ENCODE assay signal across 8 cellular contexts in the genomic region with DNA sequence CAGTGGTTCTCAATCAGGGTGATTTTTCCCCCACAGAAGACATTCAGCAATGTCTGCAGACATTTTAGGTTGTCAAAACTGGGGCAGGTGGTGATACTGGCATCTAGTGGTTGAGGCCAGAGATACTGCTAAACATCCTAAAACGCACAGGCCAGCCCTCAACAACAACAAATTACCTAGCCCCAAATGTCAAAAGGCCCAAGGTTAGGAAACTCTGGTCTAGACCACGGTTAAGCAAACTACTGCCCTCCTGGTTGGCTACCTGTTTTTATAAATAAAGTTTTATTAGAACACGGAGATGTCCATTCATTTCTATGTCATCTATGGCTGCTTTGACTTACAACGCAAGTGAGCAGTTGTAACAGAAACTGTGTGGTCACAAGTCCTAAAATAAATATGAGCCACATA.
DNase-seq lines count a peak whose midpoint lies in the region; ATAC-seq and TF ChIP-seq lines count a peak whose summit lies in the region.

No MANE protein-coding gene starts in this region.

- H2BK5ac ChIP-seq in mesenchymal stem cell (ENCODE audit: low read depth, low read length, poor library complexity, severe bottlenecking) = no peak overlapping the region

- H3K27ac ChIP-seq in colonic mucosa (no peak overlapping the region), mesenchymal stem cell (ENCODE audit: low read length, poor library complexity, severe bottlenecking) (no peak overlapping the region)

- H3K4me3 ChIP-seq in colonic mucosa (no peak overlapping the region), mesenchymal stem cell (ENCODE audit: insufficient read depth in 1 of 2, low read depth in 1 of 2, low read length in 2 of 2) (no peak overlapping the region)

- no peak overlapping the region for H3K18ac ChIP-seq in mesenchymal stem cell (ENCODE audit: low read depth in 1 of 2, low read length in 2 of 2)

- H3K4me1 ChIP-seq in colonic mucosa (no peaks in the 10 kb centered on the region), mesenchymal stem cell (ENCODE audit: control insufficient read depth, insufficient read depth, low read depth, low read length) (no peaks in the 10 kb centered on the region)

- H3K23ac ChIP-seq in mesenchymal stem cell (ENCODE audit: low read length in 2 of 2) = no peak overlapping the region

- DNase-seq in DMS53 (lab: John Stamatoyannopoulos, UW) = peak; percentile 59
- no peak for DNase-seq in DMS53 treated with DMSO at 0.1 percent for 48 hours (lab: John Stamatoyannopoulos, UW; ENCODE audit: unreplicated experiment)
- peak; percentile 82 for DNase-seq in NCI-H1694 (lab: John Stamatoyannopoulos, UW)
- DNase-seq in activated CD4-positive, CD25-positive, alpha-beta regulatory T cell treated with anti-CD3 and anti-CD28 coated beads, Interleukin-2, amount 50 U/mL, for 72 hours = peak; percentile 47
- peak; percentile 48 for DNase-seq in colonic mucosa
- DNase-seq in mesenchymal stem cell = peak; percentile 53
- DNase-seq in stimulated activated naive CD4-positive, alpha-beta T cell treated with Interleukin-2 at 50 U/mL for 16 hours (lab: John Stamatoyannopoulos, UW) = peak; percentile 34

- no peak overlapping the region for H3K14ac ChIP-seq in mesenchymal stem cell (ENCODE audit: low read length in 2 of 2)

- H3K36me3 ChIP-seq in colonic mucosa (no peaks in the 10 kb centered on the region), mesenchymal stem cell (ENCODE audit: control insufficient read depth in 1 of 2, insufficient read depth in 2 of 2, low read depth in 1 of 2, low read length in 2 of 2) (no peaks in the 10 kb centered on the region)

- H2BK12ac ChIP-seq in mesenchymal stem cell (ENCODE audit: low read length in 2 of 2) = no peak overlapping the region

- no peak overlapping the region for H3K4ac ChIP-seq in mesenchymal stem cell (ENCODE audit: low read depth in 1 of 2, low read length in 2 of 2)

- H4K91ac ChIP-seq in mesenchymal stem cell (ENCODE audit: low read length) = no peak overlapping the region

- 57% methylated on average over 2 of the region's 4 CpGs for WGBS in mesenchymal stem cell

- H2AK5ac ChIP-seq in mesenchymal stem cell (ENCODE audit: low read length, severe bottlenecking) = no peak overlapping the region

- H3K79me1 ChIP-seq in mesenchymal stem cell (replicated peaks; ENCODE audit: low read length, poor library complexity, severe bottlenecking) = no peaks in the 10 kb centered on the region

- no peak overlapping the region for H3K9ac ChIP-seq in colonic mucosa (ENCODE audit: low read depth in 2 of 2, low read length in 2 of 2)
- no peak overlapping the region for H3K9ac ChIP-seq in mesenchymal stem cell (ENCODE audit: low read length)

- H2BK15ac ChIP-seq in mesenchymal stem cell (ENCODE audit: low read depth, poor library complexity, severe bottlenecking) = no peak overlapping the region

- H2AFZ ChIP-seq in mesenchymal stem cell (ENCODE audit: low read depth, low read length) = no peak overlapping the region

- no peak overlapping the region for H2BK120ac ChIP-seq in mesenchymal stem cell (ENCODE audit: low read depth, low read length)

- H3K9me3 ChIP-seq in colonic mucosa (no peaks in the 10 kb centered on the region), mesenchymal stem cell (ENCODE audit: control insufficient read depth, low read length) (no peaks in the 10 kb centered on the region)

- peak; percentile 38 for TF ChIP-seq CTCF in colonic mucosa (IDR thresholded peaks at IDR 0.05)

- H4K8ac ChIP-seq in mesenchymal stem cell (ENCODE audit: low read length) = no peak overlapping the region

- H3K4me2 ChIP-seq in mesenchymal stem cell (ENCODE audit: low read length, poor library complexity, severe bottlenecking) = no peak overlapping the region

- peak; percentile 70 for ATAC-seq in HG02610 (IDR thresholded peaks at IDR 0.05; ENCODE audit: unreplicated experiment)

- H3K27me3 ChIP-seq in colonic mucosa = no peaks in the 10 kb centered on the region
- H3K27me3 ChIP-seq in mesenchymal stem cell (ENCODE audit: control insufficient read depth in 1 of 2, insufficient read depth in 1 of 2, low read length in 2 of 2) = peaks cover 0 to 3% of the 10 kb centered on the region in 2 experiments

- intact Hi-C loops in colonic mucosa (cut with DNase I) = loop anchor here (10.0 kb wide), 1 partner anchor 593 kb away; no protein-coding TSS in a partner anchor
